29 cellular contexts compared by ENCODE assay signal in the genomic region with DNA sequence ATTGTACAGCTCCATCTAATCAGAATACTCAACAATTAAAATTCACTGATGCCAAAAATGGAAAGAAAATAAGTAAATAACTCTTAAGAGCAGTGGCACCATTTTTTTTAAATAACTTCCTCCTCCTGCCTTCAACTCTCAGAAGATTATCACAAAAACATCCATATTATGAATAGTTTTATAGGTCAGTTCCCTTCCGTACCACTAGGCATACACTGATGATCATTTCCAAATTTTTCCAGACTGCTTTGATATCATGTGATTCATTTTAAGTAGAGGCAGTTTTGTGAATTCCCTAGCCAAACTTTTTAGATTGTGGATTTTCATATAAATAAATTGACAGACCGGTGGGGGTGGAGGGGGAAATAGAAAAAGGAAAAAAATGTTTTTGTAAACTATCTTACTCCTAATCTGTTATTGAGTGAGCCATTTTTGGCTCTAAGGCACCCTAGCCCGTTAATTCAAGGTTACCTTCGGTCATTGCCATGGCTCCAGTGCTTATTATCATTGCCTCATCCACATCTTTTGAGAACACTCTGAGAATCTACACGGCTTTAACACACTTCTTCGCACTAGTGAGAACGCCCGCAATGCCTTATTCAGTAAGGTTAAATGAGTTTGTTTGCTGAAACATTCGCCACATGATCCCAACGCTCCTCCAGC. TPM values are rescaled to one million over a fixed set of nuclear protein-coding genes. Genes with fewer than 3 reads are reported as not detected.
DNase-seq lines count a peak whose midpoint lies in the region; ATAC-seq and TF ChIP-seq lines count a peak whose summit lies in the region.
"Had no signal": no experiment of that assay in that cellular context is flagged by ENCODE, and none has a peak within 500 bp of the region (broad histone marks: within the 10 kb centered on the region; RNA-seq: fewer than 3 reads in every experiment).

No MANE protein-coding gene starts in this region.

- no peak overlapping the region for H3K4me3 Mint-ChIP-seq in neural crest cell
- no peak overlapping the region for H3K4me3 Mint-ChIP-seq in activated T-cell treated with anti-CD3 and anti-CD28 coated beads, Interleukin-2, amount 50 U/mL, for 24 hours
- H3K4me3 Mint-ChIP-seq in stimulated activated effector memory CD8-positive, alpha-beta T cell treated with anti-CD3 and anti-CD28 coated beads, Interleukin-12 subunit alpha, Interleukin-12 subunit beta, amount 100 ng/mL, for 72 hours: no peak overlapping the region
- H3K4me3 Mint-ChIP-seq: activated CD8-positive, alpha-beta T cell treated with anti-CD3 and anti-CD28 coated beads, Interleukin-2, amount 10 ng/mL, durations not matched to agents 7 days and 5 days; activated naive CD8-positive, alpha-beta T cell treated with anti-CD3 and anti-CD28 coated beads for 36 hours; immature natural killer cell; naive B cell had no signal

- H3K4me1 ChIP-seq in BE2C (no peaks in the 10 kb centered on the region; the same call in 1 of the 2 replicates), adrenal gland (replicated peaks in 1 of 2) (no peaks in the 10 kb centered on the region), esophagus muscularis mucosa (peaks cover 0 to 2% (median 0%) of the 10 kb centered on the region in 4 donors)
- H3K4me1 ChIP-seq: ascending aorta had no signal

- DNase-seq in BE2C (no peak), adrenal gland (no peak), esophagus muscularis mucosa (ENCODE audit: extremely low spot score) (peak; percentile 88), neural crest cell (ENCODE audit: low read depth, low spot score) (no peak), NCI-H146 treated with DMSO at 0.1 percent for 48 hours (lab: John Stamatoyannopoulos, UW; ENCODE audit: unreplicated experiment) (no peak), T-helper 2 cell (no peak)
- DNase-seq in activated T-cell treated with anti-CD3 and anti-CD28 coated beads, Interleukin-2, amount 50 U/mL, for 24 hours: no peak
- DNase-seq in stimulated activated effector memory CD8-positive, alpha-beta T cell treated with anti-CD3 and anti-CD28 coated beads, Interleukin-12 subunit alpha, Interleukin-12 subunit beta, amount 100 ng/mL, for 72 hours (ENCODE audit: low spot score in 2 of 2): no peak
- DNase-seq: activated CD4-positive, alpha-beta T cell treated with anti-CD3 and anti-CD28 coated beads for 1 hour; activated CD8-positive, alpha-beta T cell treated with anti-CD3 and anti-CD28 coated beads, Interleukin-2, amount 10 ng/mL, durations not matched to agents 7 days and 5 days; activated naive CD8-positive, alpha-beta T cell treated with anti-CD3 and anti-CD28 coated beads for 36 hours; DMS79; dorsolateral prefrontal cortex; GDM1; hypothalamus; immature natural killer cell; KBM-7; mesendoderm; MM.1S; naive B cell; NCI-H1417 treated with DMSO at 0.1 percent for 48 hours; NCI-H2107; NCI-H82 had no signal

- H3K4me1 Mint-ChIP-seq in neural crest cell: no peaks in the 10 kb centered on the region
- no peaks in the 10 kb centered on the region for H3K4me1 Mint-ChIP-seq in activated T-cell treated with anti-CD3 and anti-CD28 coated beads, Interleukin-2, amount 50 U/mL, for 24 hours (ENCODE audit: low read depth)
- H3K4me1 Mint-ChIP-seq in stimulated activated effector memory CD8-positive, alpha-beta T cell treated with anti-CD3 and anti-CD28 coated beads, Interleukin-12 subunit alpha, Interleukin-12 subunit beta, amount 100 ng/mL, for 72 hours: peaks cover 7% of the 10 kb centered on the region
- H3K4me1 Mint-ChIP-seq: immature natural killer cell had no signal

- peak; percentile 11; the same call in 1 of the 2 replicates for TF ChIP-seq CTCF in BE2C (IDR thresholded peaks at IDR 0.05; ENCODE audit: low read depth, low read length)
- peak in 5 of 6 experiments; percentile 9 to 31 (median 23) for TF ChIP-seq CTCF in adrenal gland (IDR thresholded peaks at IDR 0.05)
- TF ChIP-seq CTCF in esophagus muscularis mucosa (IDR thresholded peaks at IDR 0.05): peak in 1 of 3 experiments; percentile 20
- peak; percentile 44 for TF ChIP-seq CTCF in neural crest cell (conservative IDR thresholded peaks at IDR 0.05)

- H3K27me3 ChIP-seq in BE2C (no peaks in the 10 kb centered on the region), adrenal gland (no peaks in the 10 kb centered on the region), esophagus muscularis mucosa (no peaks in the 10 kb centered on the region)
- H3K27me3 ChIP-seq: ascending aorta; BLaER1 treated with 17β-estradiol and CSF1 and Interleukin-3, amounts not matched to agents 10 nM and 100 nM; dorsolateral prefrontal cortex; tibial nerve had no signal

- no peaks in the 10 kb centered on the region for H3K27me3 Mint-ChIP-seq in neural crest cell (ENCODE audit: low read depth)
- H3K27me3 Mint-ChIP-seq in activated T-cell treated with anti-CD3 and anti-CD28 coated beads, Interleukin-2, amount 50 U/mL, for 24 hours: no peaks in the 10 kb centered on the region
- H3K27me3 Mint-ChIP-seq: activated naive CD8-positive, alpha-beta T cell treated with anti-CD3 and anti-CD28 coated beads for 36 hours; naive B cell had no signal

- no peak for TF ChIP-seq EP300 in esophagus muscularis mucosa (IDR thresholded peaks at IDR 0.05)

- no peak overlapping the region for H3K27ac Mint-ChIP-seq in neural crest cell (ENCODE audit: unreplicated experiment)
- H3K27ac Mint-ChIP-seq in activated T-cell treated with anti-CD3 and anti-CD28 coated beads, Interleukin-2, amount 50 U/mL, for 24 hours: no peak overlapping the region
- no peak overlapping the region for H3K27ac Mint-ChIP-seq in stimulated activated effector memory CD8-positive, alpha-beta T cell treated with anti-CD3 and anti-CD28 coated beads, Interleukin-12 subunit alpha, Interleukin-12 subunit beta, amount 100 ng/mL, for 72 hours
- H3K27ac Mint-ChIP-seq: activated CD8-positive, alpha-beta T cell treated with anti-CD3 and anti-CD28 coated beads, Interleukin-2, amount 10 ng/mL, durations not matched to agents 7 days and 5 days; activated naive CD8-positive, alpha-beta T cell treated with anti-CD3 and anti-CD28 coated beads for 36 hours; immature natural killer cell had no signal

- TF ChIP-seq POLR2A in adrenal gland (IDR thresholded peaks at IDR 0.05) (no peak), esophagus muscularis mucosa (IDR thresholded peaks at IDR 0.05; ENCODE audit: low read depth) (no peak)

- H3K4me3 ChIP-seq in BE2C (ENCODE audit: low read depth, low read length): no peak overlapping the region
- no peak overlapping the region for H3K4me3 ChIP-seq in adrenal gland
- H3K4me3 ChIP-seq in esophagus muscularis mucosa: no peak overlapping the region
- H3K4me3 ChIP-seq: ascending aorta; BLaER1 treated with 17β-estradiol and CSF1 and Interleukin-3, amounts not matched to agents 10 nM and 100 nM; dorsolateral prefrontal cortex; skin epidermis; tibial nerve had no signal

- no peaks in the 10 kb centered on the region for H3K36me3 Mint-ChIP-seq in neural crest cell (ENCODE audit: low read depth)
- H3K36me3 Mint-ChIP-seq in activated T-cell treated with anti-CD3 and anti-CD28 coated beads, Interleukin-2, amount 50 U/mL, for 24 hours (ENCODE audit: low read depth): no peaks in the 10 kb centered on the region
- no peaks in the 10 kb centered on the region for H3K36me3 Mint-ChIP-seq in stimulated activated effector memory CD8-positive, alpha-beta T cell treated with anti-CD3 and anti-CD28 coated beads, Interleukin-12 subunit alpha, Interleukin-12 subunit beta, amount 100 ng/mL, for 72 hours
- H3K36me3 Mint-ChIP-seq: activated naive CD8-positive, alpha-beta T cell treated with anti-CD3 and anti-CD28 coated beads for 36 hours; immature natural killer cell; naive B cell had no signal

- ATAC-seq in stimulated activated effector memory CD8-positive, alpha-beta T cell treated with anti-CD3 and anti-CD28 coated beads, Interleukin-12 subunit alpha, Interleukin-12 subunit beta, amount 100 ng/mL, for 72 hours: no peak
- ATAC-seq: activated CD8-positive, alpha-beta T cell treated with anti-CD3 and anti-CD28 coated beads, Interleukin-2, amount 10 ng/mL, durations not matched to agents 7 days and 5 days; HCT116 had no signal

- intact Hi-C loops in adrenal gland (cut with DNase I): no loop called here
- intact Hi-C loops in esophagus muscularis mucosa (cut with DNase I): no loop called here

- H3K9me3 Mint-ChIP-seq in neural crest cell: no peaks in the 10 kb centered on the region
- no peaks in the 10 kb centered on the region for H3K9me3 Mint-ChIP-seq in activated T-cell treated with anti-CD3 and anti-CD28 coated beads, Interleukin-2, amount 50 U/mL, for 24 hours
- no peaks in the 10 kb centered on the region for H3K9me3 Mint-ChIP-seq in stimulated activated effector memory CD8-positive, alpha-beta T cell treated with anti-CD3 and anti-CD28 coated beads, Interleukin-12 subunit alpha, Interleukin-12 subunit beta, amount 100 ng/mL, for 72 hours
- H3K9me3 Mint-ChIP-seq: activated naive CD8-positive, alpha-beta T cell treated with anti-CD3 and anti-CD28 coated beads for 36 hours; immature natural killer cell; naive B cell had no signal

- 73 to 82% (median 79%) methylated on average over 10 of the region's 10 CpGs for WGBS in adrenal gland, 4 donors
- WGBS in esophagus muscularis mucosa: 71% methylated on average over 10 of the region's 10 CpGs

- H3K9me3 ChIP-seq in BE2C: no peaks in the 10 kb centered on the region; the same call in 1 of the 2 replicates
- no peaks in the 10 kb centered on the region for H3K9me3 ChIP-seq in adrenal gland (replicated peaks in 1 of 3)
- no peaks in the 10 kb centered on the region for H3K9me3 ChIP-seq in esophagus muscularis mucosa
- H3K9me3 ChIP-seq: ascending aorta, tibial nerve had no signal

- H3K27ac ChIP-seq in adrenal gland: no peak overlapping the region
- H3K27ac ChIP-seq in esophagus muscularis mucosa (replicated peaks in 1 of 4): no peak overlapping the region
- H3K27ac ChIP-seq: ascending aorta; BLaER1 treated with 17β-estradiol and CSF1 and Interleukin-3, amounts not matched to agents 10 nM and 100 nM; dorsolateral prefrontal cortex; RWPE1; skin epidermis; tibial nerve had no signal

- H3K36me3 ChIP-seq in BE2C: no peaks in the 10 kb centered on the region
- no peaks in the 10 kb centered on the region for H3K36me3 ChIP-seq in adrenal gland (replicated peaks in 1 of 2)
- no peaks in the 10 kb centered on the region for H3K36me3 ChIP-seq in esophagus muscularis mucosa
- H3K36me3 ChIP-seq: ascending aorta; BLaER1 treated with 17β-estradiol and CSF1 and Interleukin-3, amounts not matched to agents 10 nM and 100 nM; tibial nerve had no signal

RNA-seq across cellular contexts. Expression of gene FAM107B, which starts 1.0 kb away (rescaled TPM):
- polyA plus RNA-seq in BE2C (2012; ENCODE audit: insufficient read depth, insufficient read length, low read depth): 45.4 TPM
- total RNA-seq in adrenal gland: 10 to 100 TPM; 34.7 to 81.7 (median 55.2) TPM
- 10 to 100 TPM; 16.0 to 78.9 (median 21.8) TPM for polyA plus RNA-seq in adrenal gland
- total RNA-seq in esophagus muscularis mucosa: 10 to 100 TPM in 2 of 4 donors, 1 to 10 TPM in 2; 7.5 to 14.1 (median 9.4) TPM
- 39.0 and 45.9 TPM in 2 replicates for total RNA-seq in neural crest cell
